8 cellular contexts compared by ENCODE assay signal in the genomic region with DNA sequence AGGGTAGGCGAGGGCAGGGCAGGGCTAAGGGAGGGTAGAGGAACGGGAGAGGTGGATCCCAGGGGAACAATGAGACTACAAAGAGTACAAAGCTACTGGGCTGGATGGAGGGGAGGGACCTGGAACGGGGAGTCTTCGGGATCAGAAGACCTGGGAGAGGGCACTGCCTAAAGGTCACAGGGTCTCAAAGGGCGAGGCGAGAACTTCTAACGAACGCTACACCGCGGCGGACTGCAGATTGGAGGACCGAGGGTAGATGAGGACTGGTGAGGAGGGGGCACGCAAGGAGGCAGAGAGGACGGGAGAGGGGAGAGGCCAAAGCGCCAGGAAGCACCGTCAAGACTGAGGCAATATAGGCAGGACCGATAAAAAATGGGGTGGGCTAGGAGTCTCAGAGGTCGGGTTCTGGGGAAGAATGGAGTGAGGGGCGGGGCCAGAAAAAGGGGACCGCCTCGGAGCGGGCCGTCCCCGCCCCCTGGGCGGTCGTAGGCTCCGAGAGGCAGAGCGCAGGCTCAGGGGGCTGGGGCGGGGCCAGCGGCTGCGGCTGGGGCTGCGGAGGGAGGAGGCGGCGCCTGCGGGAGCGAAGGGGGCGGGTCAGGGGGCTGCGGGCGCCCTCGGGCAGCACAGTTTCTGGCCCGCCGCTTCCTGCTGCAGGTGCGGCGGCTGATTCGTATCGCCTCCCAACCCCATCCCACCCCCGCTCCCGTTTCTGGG. TPM values are rescaled to one million over a fixed set of nuclear protein-coding genes. Genes with fewer than 3 reads are reported as not detected.
DNase-seq lines count a peak whose midpoint lies in the region; ATAC-seq and TF ChIP-seq lines count a peak whose summit lies in the region.

No MANE protein-coding gene starts in this region.

- H3K27ac ChIP-seq in spleen = peak overlapping the region in 5 of 8 donors; percentile 58 to 87 (median 79)

- H3K27me3 ChIP-seq in spleen (replicated peaks in 1 of 7) = peaks cover 0 to 96% (median 60%) of the 10 kb centered on the region in 7 donors

- H3K9me3 ChIP-seq in spleen = peaks cover 0 to 28% (median 0%) of the 10 kb centered on the region in 8 donors

- DNase-seq in AG08396 (ENCODE audit: low spot score) (peak; percentile 76), NCI-H1092 treated with DMSO at 0.1 percent for 48 hours (lab: John Stamatoyannopoulos, UW) (peak; percentile 80), T-helper 1 cell (peak; percentile 43 to 92 (median 81)), anterior cingulate cortex (lab: John Stamatoyannopoulos, UW) (peak in 57 of 58 donors; percentile 19 to 92 (median 83)), iris pigment epithelial cell (ENCODE audit: low read depth) (peak; percentile 67), spleen (peak; percentile 95)

- H3K36me3 ChIP-seq in spleen = peaks cover 0 to 14% (median 0%) of the 10 kb centered on the region in 6 donors

- TF ChIP-seq CTCF in spleen (IDR thresholded peaks at IDR 0.05 in 8 of 11, conservative IDR thresholded peaks at IDR 0.05 in 3 of 11) = no peak

- ATAC-seq in GM19467 (IDR thresholded peaks at IDR 0.05; ENCODE audit: unreplicated experiment) (peak; percentile 36), GM19455 (IDR thresholded peaks at IDR 0.05; ENCODE audit: unreplicated experiment) (no peak)

- no peak for TF ChIP-seq POLR2A in spleen (IDR thresholded peaks at IDR 0.05)

- H3K4me1 ChIP-seq in spleen = peaks cover 6 to 93% (median 63%) of the 10 kb centered on the region in 6 donors

- intact Hi-C loops in spleen (cut with DNase I; ENCODE audit: low total_unique reads) = no loop called here

- 2 to 3% (median 3%) methylated on average over 40 to 48 of the region's 48 CpGs for WGBS in spleen, 5 donors

- peak overlapping the region in 6 of 8 donors; percentile 21 to 75 (median 35) for H3K4me3 ChIP-seq in spleen

RNA-seq across cellular contexts. Expression of a gene that starts 1.3 kb away (rescaled TPM):
- 10 to 100 TPM in 2 of 7 donors, 1 to 10 TPM in 5; 2.6 to 20.8 (median 7.1) TPM for total RNA-seq in spleen
- 1 to 10 TPM in 1 of 3 donors, under 1 TPM in 2; 0.72 to 2.6 (median 0.74) TPM for polyA plus RNA-seq in spleen

RNA-seq across cellular contexts. Expression of a gene that starts 34.9 kb away (rescaled TPM):
- total RNA-seq in spleen = 1 to 10 TPM; 1.5 to 3.4 (median 2.3) TPM
- 1 to 10 TPM; 4.5 to 6.4 (median 5.0) TPM for polyA plus RNA-seq in spleen

RNA-seq across cellular contexts. Expression of a gene that starts 45.7 kb away (rescaled TPM):
- 10 to 100 TPM; 59.9 to 96.0 (median 84.8) TPM for total RNA-seq in spleen
- polyA plus RNA-seq in spleen = 10 to 100 TPM; 53.1 to 75.5 (median 55.8) TPM

RNA-seq across cellular contexts. Expression of a gene that starts 53.6 kb away (rescaled TPM):
- 10 to 100 TPM; 26.5 to 39.9 (median 28.2) TPM for total RNA-seq in spleen
- polyA plus RNA-seq in spleen = 10 to 100 TPM; 50.9 to 66.6 (median 66.5) TPM
